8 cellular contexts compared by ENCODE assay signal in genomic region chr7:73718905-73719805, GRCh38. TPM values are rescaled to one million over a fixed set of nuclear protein-coding genes. Genes with fewer than 3 reads are reported as not detected.
DNase-seq lines count a peak whose midpoint lies in the region; ATAC-seq and TF ChIP-seq lines count a peak whose summit lies in the region.

Gene STX1A (minus strand): TSS chr7:73719669. CDS start chr7:73719631, 38 bp downstream.

- peak within 1 kb of the TSS; percentile 70 for H3K27ac Mint-ChIP-seq in Calu3 (ENCODE audit: unreplicated experiment)
- H3K27ac Mint-ChIP-seq in T-helper 1 cell treated with Interleukin-12 subunit alpha and Interleukin-12 subunit beta and Interleukin-4 antibody, amounts not matched to agents 30 μg/mL and 1 μg/mL, for 36 hours = peak within 1 kb of the TSS; percentile 62

- peak within 1 kb of the TSS; percentile 62 for H3K4me3 ChIP-seq in Jurkat, Clone E6-1 (ENCODE audit: low read length)
- peak within 1 kb of the TSS; percentile 93 to 97 for H3K4me3 ChIP-seq in ascending aorta

- intact Hi-C loops in Calu3 (cut with micrococcal nuclease; ENCODE audit: unreplicated experiment) = no loop called here
- intact Hi-C loops in ascending aorta (cut with DNase I) = loop anchor here (2.0 kb wide), 1 partner anchor 36 kb away; the partner anchor contains the start of genes BUD23 and DNAJC30
- intact Hi-C loops in sciatic nerve (cut with DNase I) = no loop called here

- TF ChIP-seq CTCF in Calu3 (IDR thresholded peaks at IDR 0.05; ENCODE audit: unreplicated experiment) (no peak), ascending aorta (IDR thresholded peaks at IDR 0.05) (no peak)

- CTCF ChIA-PET in Calu3 (lab: Charles Lee) = no interaction called here

- H3K4me1 Mint-ChIP-seq in Calu3 (ENCODE audit: low read depth, unreplicated experiment) = peaks cover 17% of the 10 kb centered on the region
- H3K4me1 Mint-ChIP-seq in T-helper 1 cell treated with Interleukin-12 subunit alpha and Interleukin-12 subunit beta and Interleukin-4 antibody, amounts not matched to agents 30 μg/mL and 1 μg/mL, for 36 hours (ENCODE audit: low read depth) = peaks cover 24% of the 10 kb centered on the region

- no peaks in the 10 kb centered on the region for H3K9me3 Mint-ChIP-seq in Calu3 (ENCODE audit: low read depth, unreplicated experiment)
- no peaks in the 10 kb centered on the region for H3K9me3 Mint-ChIP-seq in T-helper 1 cell treated with Interleukin-12 subunit alpha and Interleukin-12 subunit beta and Interleukin-4 antibody, amounts not matched to agents 30 μg/mL and 1 μg/mL, for 36 hours

- DNase-seq in Calu3 (peak; percentile 70), ascending aorta (ENCODE audit: low spot score in 2 of 2) (peak in 1 of 2 donors; percentile 81), hepatic stellate cell (ENCODE audit: low spot score) (peak; percentile 95), sciatic nerve (ENCODE audit: low spot score) (peak; percentile 78), UCSD-AML1 (lab: John Stamatoyannopoulos, UW; ENCODE audit: unreplicated experiment) (no peak)
- DNase-seq in Jurkat, Clone E6-1 (ENCODE audit: low read depth, low spot score) = no peak

- peak within 1 kb of the TSS in 1 of 2 donors; percentile 72 for H3K27ac ChIP-seq in ascending aorta

- BruUV-seq in Calu3 (replicated peaks; lab: Mats Ljungman, UMichigan) = no TSS peak

- ATAC-seq in GM21423 (IDR thresholded peaks at IDR 0.05; ENCODE audit: unreplicated experiment) (peak; percentile 69), sciatic nerve (peak; percentile 63)

- H3K27me3 ChIP-seq in ascending aorta = no peaks in the 10 kb centered on the region

- peaks cover 20 to 43% of the 10 kb centered on the region in 2 donors for H3K4me1 ChIP-seq in ascending aorta

- H3K9me3 ChIP-seq in ascending aorta = no peaks in the 10 kb centered on the region

- H3K36me3 Mint-ChIP-seq in Calu3 (ENCODE audit: insufficient read depth, unreplicated experiment) = peaks cover 43% of the 10 kb centered on the region
- H3K36me3 Mint-ChIP-seq in T-helper 1 cell treated with Interleukin-12 subunit alpha and Interleukin-12 subunit beta and Interleukin-4 antibody, amounts not matched to agents 30 μg/mL and 1 μg/mL, for 36 hours (ENCODE audit: low read depth) = no peaks in the 10 kb centered on the region

- H3K27me3 Mint-ChIP-seq in Calu3 (ENCODE audit: unreplicated experiment) = no peaks in the 10 kb centered on the region
- H3K27me3 Mint-ChIP-seq in T-helper 1 cell treated with Interleukin-12 subunit alpha and Interleukin-12 subunit beta and Interleukin-4 antibody, amounts not matched to agents 30 μg/mL and 1 μg/mL, for 36 hours (ENCODE audit: low read depth) = peaks cover 23% of the 10 kb centered on the region

- H3K36me3 ChIP-seq in ascending aorta = no peaks in the 10 kb centered on the region

- peak within 1 kb of the TSS; percentile 74 for H3K4me3 Mint-ChIP-seq in Calu3 (ENCODE audit: low read depth, unreplicated experiment)
- peak within 1 kb of the TSS; percentile 92 for H3K4me3 Mint-ChIP-seq in T-helper 1 cell treated with Interleukin-12 subunit alpha and Interleukin-12 subunit beta and Interleukin-4 antibody, amounts not matched to agents 30 μg/mL and 1 μg/mL, for 36 hours

RNA-seq across cellular contexts. Expression of gene STX1A, which starts in this region (rescaled TPM):
- total RNA-seq in Calu3 (2022) (26.1 and 26.2 TPM in 2 replicates), ascending aorta (13.1 TPM), sciatic nerve (7.5 TPM)
- 5.7 TPM for polyA plus RNA-seq in Jurkat, Clone E6-1 (2012; ENCODE audit: insufficient read depth, insufficient read length)

Comparison
In these comparisons a context has a peak if more than half of its experiments do, and no peak if none do; other contexts are left out.
1. DNase-seq: peak in Calu3 (single experiment), hepatic stellate cell (single experiment) and sciatic nerve (single experiment); none in Jurkat, Clone E6-1 (single experiment) and UCSD-AML1 (single experiment).